In genomic region chr1:101820080-101820479, GRCh38 we compare ENCODE assay signal across 8 cellular contexts.
A peak's percentile ranks its signal among the peaks of the same experiment; 100 is the strongest.
DNase-seq lines count a peak whose midpoint lies in the region; ATAC-seq and TF ChIP-seq lines count a peak whose summit lies in the region.

No MANE protein-coding gene starts in this region.

- H3K36me3 ChIP-seq in uterus: no peaks in the 10 kb centered on the region

- DNase-seq in Right ventricle myocardium superior (no peak), cardiac septum (ENCODE audit: low spot score) (no peak), NCI-H524 treated with DMSO at 0.1 percent for 48 hours (lab: John Stamatoyannopoulos, UW) (peak; percentile 32), chondrocyte (ENCODE audit: low spot score) (no peak), neural crest cell (ENCODE audit: low read depth, low spot score) (no peak), uterus (no peak), epidermal melanocyte (ENCODE audit: insufficient read length, low spot score) (no peak)
- DNase-seq in activated naive CD4-positive, alpha-beta T cell treated with anti-CD3 and anti-CD28 coated beads, Interleukin-2, amount 50 U/mL, for 16 hours: no peak

- H3K27ac Mint-ChIP-seq in chondrocyte (ENCODE audit: unreplicated experiment) (no peak overlapping the region), neural crest cell (ENCODE audit: unreplicated experiment) (no peak overlapping the region)

- TF ChIP-seq POLR2A in uterus (IDR thresholded peaks at IDR 0.05): no peak

- peak; percentile 73 for TF ChIP-seq CTCF in chondrocyte (IDR thresholded peaks at IDR 0.05)
- peak; percentile 78 for TF ChIP-seq CTCF in neural crest cell (conservative IDR thresholded peaks at IDR 0.05)
- TF ChIP-seq CTCF in uterus (IDR thresholded peaks at IDR 0.05): no peak

- no peak overlapping the region for H3K4me3 ChIP-seq in uterus

- H3K4me3 Mint-ChIP-seq in chondrocyte (ENCODE audit: unreplicated experiment): no peak overlapping the region
- no peak overlapping the region for H3K4me3 Mint-ChIP-seq in neural crest cell

- H3K4me1 Mint-ChIP-seq in chondrocyte (ENCODE audit: low read depth): no peaks in the 10 kb centered on the region
- no peaks in the 10 kb centered on the region for H3K4me1 Mint-ChIP-seq in neural crest cell

- no peaks in the 10 kb centered on the region for H3K9me3 ChIP-seq in uterus

- H3K4me1 ChIP-seq in uterus: no peaks in the 10 kb centered on the region

- no peaks in the 10 kb centered on the region for H3K27me3 ChIP-seq in uterus

- H3K27ac ChIP-seq in uterus: no peak overlapping the region

- ATAC-seq in Right ventricle myocardium superior (ENCODE audit: poor library complexity): peak; percentile 60

- no peaks in the 10 kb centered on the region for H3K36me3 Mint-ChIP-seq in chondrocyte (ENCODE audit: low read depth)
- no peaks in the 10 kb centered on the region for H3K36me3 Mint-ChIP-seq in neural crest cell (ENCODE audit: low read depth)

- H3K27me3 Mint-ChIP-seq in chondrocyte (ENCODE audit: low read depth): peaks cover 22% of the 10 kb centered on the region
- no peaks in the 10 kb centered on the region for H3K27me3 Mint-ChIP-seq in neural crest cell (ENCODE audit: low read depth)

- no peaks in the 10 kb centered on the region for H3K9me3 Mint-ChIP-seq in chondrocyte (ENCODE audit: low read depth)
- no peaks in the 10 kb centered on the region for H3K9me3 Mint-ChIP-seq in neural crest cell

- intact Hi-C loops in Right ventricle myocardium superior (cut with DNase I): loop anchor here (2.0 kb wide), 1 partner anchor 371 kb away; no protein-coding TSS in a partner anchor
- intact Hi-C loops in cardiac septum (cut with DNase I): loop anchor here (10.0 kb wide), 2 partner anchors 155 to 375 kb away; no protein-coding TSS in a partner anchor
- intact Hi-C loops in uterus (cut with DNase I; ENCODE audit: low total_unique reads): no loop called here

Comparison
In these comparisons a context has a peak if more than half of its experiments do, and no peak if none do; other contexts are left out.
1. CTCF ChIP-seq: peak in chondrocyte (single experiment) and neural crest cell (single experiment); none in uterus (0 of 4).